Comparison of ENCODE assay signal across 1 cellular context in the genomic region with DNA sequence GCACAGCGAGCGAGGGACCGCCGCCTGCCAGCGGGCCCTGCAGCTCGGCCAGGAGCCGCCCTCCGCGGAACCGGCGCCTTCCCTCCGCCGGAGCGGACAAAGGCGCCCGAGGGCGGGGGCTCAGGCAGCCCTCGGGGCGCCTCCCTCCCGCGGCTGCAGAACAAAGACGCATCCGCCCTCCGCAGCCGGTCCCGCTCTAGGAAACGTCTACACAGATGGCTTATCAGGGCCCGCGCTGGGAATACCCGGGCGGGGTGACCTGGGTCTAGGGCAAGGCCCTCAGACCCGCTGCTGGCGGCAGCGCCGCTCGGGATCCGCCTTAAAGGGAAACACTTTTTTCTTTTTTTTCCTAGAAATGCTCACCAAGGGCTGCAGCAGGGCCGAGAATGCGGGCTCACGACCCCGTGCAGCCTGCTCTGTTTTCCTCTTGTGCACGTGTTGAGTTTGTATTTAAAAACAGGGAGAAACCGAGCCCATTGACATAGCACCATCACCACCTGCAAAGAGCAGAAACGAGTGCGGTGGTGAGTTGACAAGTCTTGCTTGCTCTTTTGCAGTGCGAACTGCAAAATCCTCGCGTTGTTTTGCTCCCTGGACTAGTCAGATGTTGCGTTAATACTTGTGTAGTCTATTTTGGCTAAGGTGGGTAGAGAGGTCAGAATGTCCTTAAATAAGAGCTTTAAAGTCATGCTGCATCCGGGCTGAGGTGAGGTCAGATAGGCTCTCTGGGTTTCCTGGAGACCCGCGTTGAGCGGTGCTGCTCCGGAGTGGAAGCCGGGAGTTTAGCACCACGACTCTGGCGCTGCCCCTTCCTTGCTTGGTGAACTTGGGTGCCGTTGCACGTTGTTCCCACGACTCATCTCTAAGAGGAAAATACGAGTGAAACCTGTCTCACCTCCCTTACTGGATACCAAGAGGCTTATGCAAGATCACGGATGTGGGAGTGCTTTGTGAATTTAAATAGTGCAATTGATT.
TF ChIP-seq lines count a peak whose summit lies in the region.

No MANE protein-coding gene starts in this region.

TF ChIP-seq in GM23338, 12 proteins besides CTCF, POLR2A, EP300 and RAD21 (continued from another document):
- TF ChIP-seq ZNF462 (CRISPR knock-in tag; IDR thresholded peaks at IDR 0.05) (no peak), CREB1 (CRISPR knock-in tag; IDR thresholded peaks at IDR 0.05; ENCODE audit: low read depth) (no peak), ZNF114 (CRISPR knock-in tag; IDR thresholded peaks at IDR 0.05) (no peak), EZH2phosphoT487 (IDR thresholded peaks at IDR 0.05; ENCODE audit: unreplicated experiment) (no peak), EZH2 (IDR thresholded peaks at IDR 0.05; ENCODE audit: low read depth, unreplicated experiment) (no peak)
